22 cellular contexts compared by ENCODE assay signal in the genomic region with DNA sequence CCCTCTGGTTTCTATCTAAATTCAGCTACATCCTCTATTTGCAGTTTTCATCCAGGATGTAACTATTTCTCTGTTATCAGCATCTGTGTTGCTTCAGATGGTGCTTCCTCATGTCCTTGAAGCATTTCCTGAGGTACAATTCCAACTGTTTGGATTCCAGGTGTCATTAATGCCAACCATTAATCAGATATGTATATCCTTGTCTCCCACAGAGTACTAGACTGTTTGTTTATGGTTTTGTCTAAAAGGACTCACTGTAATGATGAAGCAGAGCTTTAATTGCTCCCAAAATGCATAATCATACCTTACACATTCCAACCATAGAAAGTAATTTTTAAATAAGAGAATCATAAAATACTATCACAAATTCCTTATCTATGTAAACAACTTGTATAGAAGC.
"Had no signal": no experiment of that assay in that cellular context is flagged by ENCODE, and none has a peak within 500 bp of the region (broad histone marks: within the 10 kb centered on the region; RNA-seq: fewer than 3 reads in every experiment).

No MANE protein-coding gene starts in this region.

- H3K4me1 ChIP-seq: body of pancreas, gastrocnemius medialis had no signal

- H3K27ac ChIP-seq: body of pancreas, gastrocnemius medialis, neutrophil, skin epidermis, upper lobe of right lung had no signal

- ATAC-seq: body of pancreas; gastrocnemius medialis; left ventricle myocardium superior; sciatic nerve; stimulated activated naive CD8-positive, alpha-beta T cell treated with anti-CD3 and anti-CD28 coated beads, Interleukin-15, Interleukin-2, amounts not matched to agents 100 U/mL and 50 U/mL, for 24 hours; upper lobe of right lung had no signal

- H3K27me3 ChIP-seq: body of pancreas, gastrocnemius medialis, neutrophil, upper lobe of right lung had no signal

- H3K9me3 ChIP-seq: body of pancreas, gastrocnemius medialis, neutrophil, upper lobe of right lung had no signal

- DNase-seq: activated CD4-positive, alpha-beta T cell treated with anti-CD3 and anti-CD28 coated beads for 4 hours; activated CD4-positive, alpha-beta T cell treated with anti-CD3 and anti-CD28 coated beads, Interleukin-2, amount 50 U/mL, for 48 hours; activated CD8-positive, alpha-beta memory T cell treated with anti-CD3 and anti-CD28 coated beads for 24 hours; activated effector memory CD4-positive, alpha-beta T cell treated with Interleukin-2 at 50 U/mL for 16 hours; activated naive CD4-positive, alpha-beta T cell treated with Interleukin-2 at 50 U/mL for 16 hours; aorta; body of pancreas; dermis blood vessel endothelial cell; effector CD4-positive, alpha-beta T cell; gastrocnemius medialis; glutamatergic neuron; left ventricle myocardium superior; naive B cell; nephron progenitor cell; retina; stimulated activated CD4-positive, alpha-beta T cell treated with anti-CD3 and anti-CD28 coated beads, Interleukin-12 subunit alpha, Interleukin-12 subunit beta, amount 100 ng/mL, for 4 hours; stimulated activated CD4-positive, alpha-beta T cell treated with anti-CD3 and anti-CD28 coated beads, Interleukin-4, amount 100 ng/mL, for 1 hour; stimulated activated naive CD8-positive, alpha-beta T cell treated with anti-CD3 and anti-CD28 coated beads, Interleukin-15, Interleukin-2, amounts not matched to agents 100 U/mL and 50 U/mL, for 24 hours; upper lobe of right lung had no signal

- H3K4me3 ChIP-seq: body of pancreas, gastrocnemius medialis, skin epidermis, upper lobe of right lung had no signal

- H3K36me3 ChIP-seq: gastrocnemius medialis, neutrophil, upper lobe of right lung had no signal
